8 cellular contexts compared by ENCODE assay signal in the genomic region with DNA sequence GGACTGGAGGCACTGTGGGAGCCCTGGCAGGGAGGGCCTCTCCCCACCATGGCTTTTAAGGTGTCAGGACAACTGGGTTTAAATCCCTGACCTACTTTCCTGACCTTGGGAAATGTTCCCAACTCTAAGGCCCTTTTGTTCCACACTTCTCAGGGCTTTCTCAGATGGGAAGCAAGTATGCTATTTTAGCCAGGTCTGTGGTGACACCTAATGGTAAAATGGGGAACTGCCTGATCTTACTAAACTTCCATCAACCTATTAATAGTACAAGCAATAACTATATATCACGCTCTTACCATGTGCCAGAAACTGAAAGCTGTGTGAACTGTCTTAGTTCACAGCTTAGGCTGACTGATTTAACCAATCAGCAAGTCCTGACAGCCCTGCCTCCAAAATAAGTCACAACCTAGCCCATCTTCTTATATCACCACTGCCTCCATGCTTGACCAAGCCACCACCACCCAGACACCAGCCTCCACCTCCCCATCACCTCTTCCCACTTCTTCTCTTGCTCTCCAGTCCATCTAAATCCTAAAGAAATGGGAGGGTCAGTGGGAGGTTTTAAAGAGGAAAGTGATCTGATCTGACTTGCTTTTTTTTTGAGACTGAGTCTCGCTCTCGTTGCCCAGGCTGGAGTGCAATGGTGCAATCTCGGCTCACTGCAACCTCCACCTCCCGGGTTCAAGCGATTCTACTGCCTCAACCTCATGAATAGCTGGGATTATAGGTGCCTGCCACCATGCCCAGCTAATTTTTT. TPM values are rescaled to one million over a fixed set of nuclear protein-coding genes. Genes with fewer than 3 reads are reported as not detected.
DNase-seq lines count a peak whose midpoint lies in the region; ATAC-seq and TF ChIP-seq lines count a peak whose summit lies in the region.

No MANE protein-coding gene starts in this region.

- TF ChIP-seq CTCF in chondrocyte (IDR thresholded peaks at IDR 0.05), result peak; percentile 94

- no peaks in the 10 kb centered on the region for H3K9me3 Mint-ChIP-seq in T-helper 2 cell treated with Interferon-gamma antibody and Interleukin-4, amounts not matched to agents 5 μg/mL and 100 μg/mL, for 36 hours
- H3K9me3 Mint-ChIP-seq in chondrocyte (ENCODE audit: low read depth), result no peaks in the 10 kb centered on the region
- no peaks in the 10 kb centered on the region for H3K9me3 Mint-ChIP-seq in stimulated activated naive B cell treated with anti-CD40 and anti-IgM and Interleukin-4, amounts not matched to agents 10 μg/mL and 1 μg/mL and 100 μg/mL, for 72 hours

- no peak overlapping the region for H3K27ac Mint-ChIP-seq in T-helper 2 cell treated with Interferon-gamma antibody and Interleukin-4, amounts not matched to agents 5 μg/mL and 100 μg/mL, for 36 hours
- peak overlapping the region; percentile 42 for H3K27ac Mint-ChIP-seq in chondrocyte (ENCODE audit: unreplicated experiment)
- H3K27ac Mint-ChIP-seq in stimulated activated naive B cell treated with anti-CD40 and anti-IgM and Interleukin-4, amounts not matched to agents 10 μg/mL and 1 μg/mL and 100 μg/mL, for 72 hours, result peak overlapping the region; percentile 73

- peak; percentile 63 for ATAC-seq in GM18519 (IDR thresholded peaks at IDR 0.05; ENCODE audit: low FRiP score, unreplicated experiment)
- ATAC-seq in HG03135 (IDR thresholded peaks at IDR 0.05; ENCODE audit: unreplicated experiment), result peak; percentile 88
- ATAC-seq in stimulated activated naive B cell treated with anti-CD40 and anti-IgM and Interleukin-4, amounts not matched to agents 10 μg/mL and 1 μg/mL and 100 μg/mL, for 72 hours (replicated peaks), result peak; percentile 99

- peaks cover 4% of the 10 kb centered on the region for H3K4me1 Mint-ChIP-seq in T-helper 2 cell treated with Interferon-gamma antibody and Interleukin-4, amounts not matched to agents 5 μg/mL and 100 μg/mL, for 36 hours (ENCODE audit: low read depth)
- peaks cover 6% of the 10 kb centered on the region for H3K4me1 Mint-ChIP-seq in chondrocyte (ENCODE audit: low read depth)
- H3K4me1 Mint-ChIP-seq in stimulated activated naive B cell treated with anti-CD40 and anti-IgM and Interleukin-4, amounts not matched to agents 10 μg/mL and 1 μg/mL and 100 μg/mL, for 72 hours, result peaks cover 13 to 19% of the 10 kb centered on the region in 2 donors

- DNase-seq in Ammon's horn (ENCODE audit: low spot score) (peak; percentile 88), NCI-H2107 (lab: John Stamatoyannopoulos, UW) (peak; percentile 27), chondrocyte (ENCODE audit: low spot score) (no peak), left kidney (ENCODE audit: low read depth, low spot score) (peak; percentile 89)
- peak; percentile 33 for DNase-seq in T-helper 2 cell treated with Interferon-gamma antibody and Interleukin-4, amounts not matched to agents 5 μg/mL and 100 μg/mL, for 36 hours (ENCODE audit: low spot score)
- DNase-seq in stimulated activated naive B cell treated with anti-CD40 and anti-IgM and Interleukin-4, amounts not matched to agents 10 μg/mL and 1 μg/mL and 100 μg/mL, for 72 hours, result peak; percentile 57

- peaks cover 10% of the 10 kb centered on the region for H3K27me3 Mint-ChIP-seq in T-helper 2 cell treated with Interferon-gamma antibody and Interleukin-4, amounts not matched to agents 5 μg/mL and 100 μg/mL, for 36 hours (ENCODE audit: low read depth)
- H3K27me3 Mint-ChIP-seq in chondrocyte (ENCODE audit: low read depth), result peaks cover 7% of the 10 kb centered on the region
- H3K27me3 Mint-ChIP-seq in stimulated activated naive B cell treated with anti-CD40 and anti-IgM and Interleukin-4, amounts not matched to agents 10 μg/mL and 1 μg/mL and 100 μg/mL, for 72 hours, result peaks cover 13 to 26% of the 10 kb centered on the region in 2 donors

- H3K4me3 Mint-ChIP-seq in T-helper 2 cell treated with Interferon-gamma antibody and Interleukin-4, amounts not matched to agents 5 μg/mL and 100 μg/mL, for 36 hours, result no peak overlapping the region
- no peak overlapping the region for H3K4me3 Mint-ChIP-seq in chondrocyte (ENCODE audit: unreplicated experiment)
- no peak overlapping the region for H3K4me3 Mint-ChIP-seq in stimulated activated naive B cell treated with anti-CD40 and anti-IgM and Interleukin-4, amounts not matched to agents 10 μg/mL and 1 μg/mL and 100 μg/mL, for 72 hours

- H3K36me3 Mint-ChIP-seq in T-helper 2 cell treated with Interferon-gamma antibody and Interleukin-4, amounts not matched to agents 5 μg/mL and 100 μg/mL, for 36 hours (ENCODE audit: low read depth), result no peaks in the 10 kb centered on the region
- H3K36me3 Mint-ChIP-seq in chondrocyte (ENCODE audit: low read depth), result no peaks in the 10 kb centered on the region
- no peaks in the 10 kb centered on the region for H3K36me3 Mint-ChIP-seq in stimulated activated naive B cell treated with anti-CD40 and anti-IgM and Interleukin-4, amounts not matched to agents 10 μg/mL and 1 μg/mL and 100 μg/mL, for 72 hours

RNA-seq across cellular contexts. Expression of a gene that starts 6.9 kb away (rescaled TPM):
- 56.6 to 66.2 TPM (median 65.1 TPM) in 3 replicates for total RNA-seq in chondrocyte

RNA-seq across cellular contexts. Expression of a gene that starts 13.5 kb away (rescaled TPM):
- total RNA-seq in chondrocyte, result 1.4 to 3.1 TPM (median 2.7 TPM) in 3 replicates
